In the genomic region with DNA sequence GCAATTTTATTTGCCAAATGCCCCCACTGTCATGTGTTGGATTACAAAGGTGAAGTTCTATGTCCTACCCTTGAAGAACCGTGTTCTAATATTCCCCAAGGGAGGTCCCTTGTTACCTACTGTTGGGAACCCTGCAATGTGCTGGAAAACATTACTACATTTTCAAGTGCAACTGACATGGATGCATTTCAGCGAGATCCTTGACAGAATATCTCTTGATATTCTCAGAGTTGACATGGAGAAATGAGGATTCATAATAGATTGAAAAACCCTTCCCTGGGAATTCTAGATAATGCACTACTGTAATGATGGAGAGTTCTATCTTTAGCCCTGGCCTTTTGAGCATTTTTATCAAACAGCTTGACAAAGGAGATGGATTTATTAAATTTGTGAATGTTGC, we compare ENCODE assay signal across 33 cellular contexts.
"Had no signal": no experiment of that assay in that cellular context is flagged by ENCODE, and none has a peak within 500 bp of the region (broad histone marks: within the 10 kb centered on the region; RNA-seq: fewer than 3 reads in every experiment).

No MANE protein-coding gene starts in this region.

- H3K36me3 ChIP-seq: adrenal gland, brain microvascular endothelial cell, breast epithelium had no signal

- H3K4me3 ChIP-seq: adrenal gland, body of pancreas, breast epithelium had no signal

- DNase-seq: activated B cell treated with CpG ODN at 0.5 μM for 24 hours; activated CD4-positive, alpha-beta memory T cell treated with anti-CD3 and anti-CD28 coated beads for 36 hours; activated CD4-positive, alpha-beta T cell treated with anti-CD3 and anti-CD28 coated beads for 4 hours; activated CD4-positive, alpha-beta T cell treated with anti-CD3 and anti-CD28 coated beads, Interleukin-2, amount 10 ng/mL, durations not matched to agents 24 days and 14 days; activated CD4-positive, alpha-beta T cell treated with anti-CD3 and anti-CD28 coated beads, Interleukin-2, amount 50 U/mL, for 1 hour; activated CD4-positive, alpha-beta T cell treated with anti-CD3 and anti-CD28 coated beads, Interleukin-2, amount 50 U/mL, for 4 hours; activated CD4-positive, CD25-positive, alpha-beta regulatory T cell treated with anti-CD3 and anti-CD28 coated beads, Interleukin-2, amount 50 U/mL, for 72 hours; activated CD8-positive, alpha-beta memory T cell treated with anti-CD3 and anti-CD28 coated beads, Interleukin-2, amount 50 U/mL, for 4 hours; activated CD8-positive, alpha-beta T cell treated with anti-CD3 and anti-CD28 coated beads for 36 hours; activated effector memory CD4-positive, alpha-beta T cell treated with anti-CD3 and anti-CD28 coated beads, Interleukin-2, amount 50 U/mL, for 16 hours; activated gamma-delta T cell treated with Interleukin-2 at 50 U/mL for 16 hours; activated naive CD4-positive, alpha-beta T cell; activated naive CD4-positive, alpha-beta T cell treated with anti-CD3 and anti-CD28 coated beads for 36 hours; activated naive CD4-positive, alpha-beta T cell treated with anti-CD3 and anti-CD28 coated beads, Interleukin-2, amount 50 U/mL, for 16 hours; activated naive CD8-positive, alpha-beta T cell treated with anti-CD3 and anti-CD28 coated beads for 36 hours; activated T-cell treated with anti-CD3 and anti-CD28 coated beads for 4 hours; activated T-cell treated with anti-CD3 and anti-CD28 coated beads, Interleukin-2, amount 50 U/mL, for 1 hour; activated T-cell treated with anti-CD3 and anti-CD28 coated beads, Interleukin-2, amount 50 U/mL, for 4 hours; activated T-cell treated with anti-CD3 and anti-CD28 coated beads, Interleukin-2, amount 50 U/mL, for 72 hours; adrenal gland; amniotic stem cell; aorta; body of pancreas; brain microvascular endothelial cell; caudate nucleus; SW 1271; T-helper 1 cell; T-helper 2 cell; T-helper 9 cell had no signal

- H3K9me3 ChIP-seq: adrenal gland, body of pancreas, breast epithelium had no signal

- ATAC-seq: activated CD8-positive, alpha-beta T cell treated with anti-CD3 and anti-CD28 coated beads for 36 hours; activated naive CD4-positive, alpha-beta T cell treated with anti-CD3 and anti-CD28 coated beads, Interleukin-2, amount 50 U/mL, for 72 hours; activated T-cell treated with anti-CD3 and anti-CD28 coated beads, Interleukin-2, amount 50 U/mL, for 4 hours; activated T-cell treated with anti-CD3 and anti-CD28 coated beads, Interleukin-2, amount 50 U/mL, for 72 hours; activated T-helper 17 cell treated with anti-CD3 and anti-CD28 coated beads, Interleukin-2, amount 50 U/mL, for 72 hours; body of pancreas had no signal

- H3K4me1 ChIP-seq: body of pancreas, breast epithelium had no signal

- H3K27ac ChIP-seq: adrenal gland, body of pancreas, brain microvascular endothelial cell, breast epithelium, VCaP had no signal

- H3K27me3 ChIP-seq: adrenal gland, body of pancreas, brain microvascular endothelial cell, breast epithelium had no signal
